34 cellular contexts compared by ENCODE assay signal in genomic region chr1:16405441-16405840, GRCh38. TPM values are rescaled to one million over a fixed set of nuclear protein-coding genes. Genes with fewer than 3 reads are reported as not detected.
"Had no signal": no experiment of that assay in that cellular context is flagged by ENCODE, and none has a peak within 500 bp of the region (broad histone marks: within the 10 kb centered on the region; RNA-seq: fewer than 3 reads in every experiment).

No MANE protein-coding gene starts in this region.

- H3K9me3 ChIP-seq: Peyer's patch, SJSA1, SK-N-SH had no signal

- H3K27me3 ChIP-seq: brain microvascular endothelial cell, Peyer's patch, SJSA1 had no signal

- H3K9ac ChIP-seq: SK-N-SH had no signal

- FAIRE-seq: K562, TTC549 had no signal

- H3K4me3 ChIP-seq: K562, Peyer's patch, SJSA1 had no signal

- DNase-seq: activated CD4-positive, alpha-beta memory T cell treated with anti-CD3 and anti-CD28 coated beads for 36 hours; activated CD4-positive, alpha-beta T cell treated with anti-CD3 and anti-CD28 coated beads for 36 hours; activated CD4-positive, alpha-beta T cell treated with anti-CD3 and anti-CD28 coated beads, Interleukin-2, amount 50 U/mL, for 1 hour; activated effector memory CD4-positive, alpha-beta T cell treated with anti-CD3 and anti-CD28 coated beads, Interleukin-2, amount 50 U/mL, for 16 hours; activated naive CD4-positive, alpha-beta T cell; activated naive CD4-positive, alpha-beta T cell treated with anti-CD3 and anti-CD28 coated beads, Interleukin-2, amount 50 U/mL, for 16 hours; activated naive CD8-positive, alpha-beta T cell treated with anti-CD3 and anti-CD28 coated beads for 36 hours; activated T-cell treated with anti-CD3 and anti-CD28 coated beads, Interleukin-2, amount 50 U/mL, for 1 hour; activated T-cell treated with anti-CD3 and anti-CD28 coated beads, Interleukin-2, amount 50 U/mL, for 72 hours; amniotic stem cell; aorta; brain microvascular endothelial cell; central memory CD4-positive, alpha-beta T cell; NCI-H1092; NCI-H1436 treated with DMSO at 0.1 percent for 48 hours; NCI-H1694 treated with DMSO at 0.1 percent for 48 hours; NCI-H2029; NCI-H2171 treated with DMSO at 0.1 percent for 48 hours; NCI-H226; NCI-H446 treated with DMSO at 0.1 percent for 48 hours; NCI-H524; NCI-H69; NK-92 treated with Interleukin-12 subunit alpha and Interleukin-12 subunit beta, amount 100 ng/mL, for 24 hours; PC-3; Peyer's patch; RPMI8226; SHP77 treated with DMSO at 0.1 percent for 48 hours; SK-N-SH had no signal

- H3K36me3 ChIP-seq: Peyer's patch had no signal

- H3K4me1 ChIP-seq: Peyer's patch, SJSA1 had no signal

- H3K4me2 ChIP-seq: SK-N-SH had no signal

- H3K9me2 ChIP-seq: SK-N-SH had no signal

- H3K27ac ChIP-seq: brain microvascular endothelial cell, Peyer's patch, SJSA1 had no signal

RNA-seq across cellular contexts. Expression of gene SPATA21, which starts 31.8 kb away (rescaled TPM):
- total RNA-seq: activated CD4-positive, alpha-beta memory T cell treated with anti-CD3 and anti-CD28 coated beads for 36 hours; activated CD4-positive, alpha-beta T cell treated with anti-CD3 and anti-CD28 coated beads for 36 hours; activated CD8-positive, alpha-beta memory T cell treated with anti-CD3 and anti-CD28 coated beads for 36 hours; activated naive CD8-positive, alpha-beta T cell treated with anti-CD3 and anti-CD28 coated beads for 36 hours; activated T-cell treated with anti-CD3 and anti-CD28 coated beads, Interleukin-2, amount 50 U/mL, for 72 hours; aorta; cerebellum; MCF 10A; PC-3; Peyer's patch; SJSA1 had no signal
